ENCODE assay signal across 15 cellular contexts in the genomic region with DNA sequence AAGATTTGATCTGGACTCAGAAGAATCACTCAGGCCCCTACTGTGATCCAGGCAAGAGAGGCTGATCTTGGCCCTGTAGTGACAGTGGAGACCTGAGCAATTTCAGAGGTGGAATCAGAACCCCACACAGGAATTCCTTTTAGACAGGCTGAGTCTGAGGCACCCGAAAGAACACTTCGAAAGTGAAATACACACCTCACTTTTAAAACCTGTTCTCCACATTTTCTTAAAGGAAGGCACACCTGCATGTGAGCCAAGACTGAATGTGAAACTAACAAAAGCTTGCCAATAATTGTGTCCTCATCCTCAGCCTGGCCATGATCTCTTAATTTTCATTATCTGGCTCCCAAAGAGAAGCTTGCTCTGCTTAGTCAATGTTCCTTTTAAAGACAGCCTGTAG. TPM values are rescaled to one million over a fixed set of nuclear protein-coding genes. Genes with fewer than 3 reads are reported as not detected.
DNase-seq lines count a peak whose midpoint lies in the region; ATAC-seq and TF ChIP-seq lines count a peak whose summit lies in the region.
"Had no signal": no experiment of that assay in that cellular context is flagged by ENCODE, and none has a peak within 500 bp of the region (broad histone marks: within the 10 kb centered on the region; RNA-seq: fewer than 3 reads in every experiment).

No MANE protein-coding gene starts in this region.

- H3K27me3 ChIP-seq in thyroid gland = no peaks in the 10 kb centered on the region

- H3K27me3 Mint-ChIP-seq in activated naive CD4-positive, alpha-beta T cell treated with anti-CD3 and anti-CD28 coated beads, Interleukin-2, amount 10 ng/mL, durations not matched to agents 7 days and 5 days = no peaks in the 10 kb centered on the region
- H3K27me3 Mint-ChIP-seq in activated naive CD4-positive, alpha-beta T cell treated with anti-CD3 and anti-CD28 coated beads for 36 hours (ENCODE audit: low read depth) = no peaks in the 10 kb centered on the region

- WGBS in thyroid gland, 2 donors = 49 to 54% methylated on average over 2 of the region's 2 CpGs

- H3K27ac Mint-ChIP-seq in activated naive CD4-positive, alpha-beta T cell treated with anti-CD3 and anti-CD28 coated beads, Interleukin-2, amount 10 ng/mL, durations not matched to agents 7 days and 5 days = peak overlapping the region; percentile 43
- no peak overlapping the region for H3K27ac Mint-ChIP-seq in activated naive CD4-positive, alpha-beta T cell treated with anti-CD3 and anti-CD28 coated beads for 36 hours

- no peak for DNase-seq in activated naive CD4-positive, alpha-beta T cell treated with anti-CD3 and anti-CD28 coated beads, Interleukin-2, amount 10 ng/mL, durations not matched to agents 7 days and 5 days
- DNase-seq in activated naive CD4-positive, alpha-beta T cell treated with anti-CD3 and anti-CD28 coated beads for 36 hours = no peak
- peak in 1 of 2 donors; percentile 35 for DNase-seq in thyroid gland
- DNase-seq in inferior parietal cortex (ENCODE audit: extremely low spot score) = no peak
- DNase-seq in activated CD4-positive, alpha-beta T cell treated with anti-CD3 and anti-CD28 coated beads for 48 hours = no peak
- DNase-seq in NCI-H1048 (lab: John Stamatoyannopoulos, UW) = no peak
- DNase-seq: ACHN; anterior cingulate cortex; Karpas-422; NCI-H524; stimulated activated CD8-positive, alpha-beta memory T cell treated with anti-CD3 and anti-CD28 coated beads, Interleukin-4, amount 100 ng/mL, for 48 hours had no signal

- ATAC-seq in HG02588 (IDR thresholded peaks at IDR 0.05; ENCODE audit: unreplicated experiment) (peak; percentile 66), HG03460 (IDR thresholded peaks at IDR 0.05; ENCODE audit: unreplicated experiment) (peak; percentile 28)
- ATAC-seq: SK-N-SH treated with all-trans-retinoic acid at 6 μM for 48 hours had no signal

- no peak for TF ChIP-seq CTCF in thyroid gland (IDR thresholded peaks at IDR 0.05)

- H3K36me3 Mint-ChIP-seq in activated naive CD4-positive, alpha-beta T cell treated with anti-CD3 and anti-CD28 coated beads, Interleukin-2, amount 10 ng/mL, durations not matched to agents 7 days and 5 days = peaks cover 2% of the 10 kb centered on the region
- no peaks in the 10 kb centered on the region for H3K36me3 Mint-ChIP-seq in activated naive CD4-positive, alpha-beta T cell treated with anti-CD3 and anti-CD28 coated beads for 36 hours (ENCODE audit: low read depth)

- H3K27ac ChIP-seq in thyroid gland = peak overlapping the region; percentile 7 to 68 (median 34)

- peaks cover 42% of the 10 kb centered on the region for H3K4me1 Mint-ChIP-seq in activated naive CD4-positive, alpha-beta T cell treated with anti-CD3 and anti-CD28 coated beads, Interleukin-2, amount 10 ng/mL, durations not matched to agents 7 days and 5 days
- peaks cover 19% of the 10 kb centered on the region for H3K4me1 Mint-ChIP-seq in activated naive CD4-positive, alpha-beta T cell treated with anti-CD3 and anti-CD28 coated beads for 36 hours (ENCODE audit: low read depth)

- CTCF ChIA-PET in activated naive CD4-positive, alpha-beta T cell treated with anti-CD3 and anti-CD28 coated beads, Interleukin-2, amount 10 ng/mL, durations not matched to agents 7 days and 5 days (lab: Charles Lee) = interaction anchor here (0.7 kb wide), 1 partner anchor 8 kb away, joined by 3 read pairs; no protein-coding TSS in a partner anchor
- CTCF ChIA-PET in activated naive CD4-positive, alpha-beta T cell treated with anti-CD3 and anti-CD28 coated beads for 36 hours (lab: Charles Lee) = interaction anchor here (0.6 kb wide), 1 partner anchor 657 kb away, joined by 3 read pairs; no protein-coding TSS in a partner anchor

- intact Hi-C loops in activated naive CD4-positive, alpha-beta T cell treated with anti-CD3 and anti-CD28 coated beads for 36 hours (cut with micrococcal nuclease) = no loop called here
- intact Hi-C loops in thyroid gland (cut with DNase I) = no loop called here

- H3K36me3 ChIP-seq in thyroid gland = no peaks in the 10 kb centered on the region

- H3K4me3 Mint-ChIP-seq in activated naive CD4-positive, alpha-beta T cell treated with anti-CD3 and anti-CD28 coated beads, Interleukin-2, amount 10 ng/mL, durations not matched to agents 7 days and 5 days = no peak overlapping the region
- H3K4me3 Mint-ChIP-seq in activated naive CD4-positive, alpha-beta T cell treated with anti-CD3 and anti-CD28 coated beads for 36 hours = no peak overlapping the region

- peaks cover 7 to 20% of the 10 kb centered on the region in 2 donors for H3K4me1 ChIP-seq in thyroid gland

- H3K4me3 ChIP-seq in thyroid gland (replicated peaks in 1 of 3) = no peak overlapping the region
- H3K4me3 ChIP-seq: skin epidermis had no signal

- H3K9me3 Mint-ChIP-seq in activated naive CD4-positive, alpha-beta T cell treated with anti-CD3 and anti-CD28 coated beads, Interleukin-2, amount 10 ng/mL, durations not matched to agents 7 days and 5 days = no peaks in the 10 kb centered on the region
- no peaks in the 10 kb centered on the region for H3K9me3 Mint-ChIP-seq in activated naive CD4-positive, alpha-beta T cell treated with anti-CD3 and anti-CD28 coated beads for 36 hours

- H3K9me3 ChIP-seq in thyroid gland = no peaks in the 10 kb centered on the region

- TF ChIP-seq POLR2A in thyroid gland (IDR thresholded peaks at IDR 0.05) = no peak

RNA-seq across cellular contexts. Expression of a gene that starts 32.2 kb away (rescaled TPM):
- total RNA-seq in activated naive CD4-positive, alpha-beta T cell treated with anti-CD3 and anti-CD28 coated beads for 36 hours = 1 to 10 TPM; 2.1 to 2.6 TPM
- 10 to 100 TPM; 15.6 to 44.9 (median 31.3) TPM for total RNA-seq in thyroid gland

Comparison
In these comparisons a context has a peak if more than half of its experiments do, and no peak if none do; other contexts are left out.
1. RNA of a gene that starts 32.2 kb away (total RNA-seq): 15.6 to 44.9 TPM in thyroid gland; 2.1 to 2.6 TPM in activated naive CD4-positive, alpha-beta T cell treated with anti-CD3 and anti-CD28 coated beads for 36 hours; every median in the first group is over 4 times any median in the second.